10 cellular contexts compared by ENCODE assay signal in the genomic region with DNA sequence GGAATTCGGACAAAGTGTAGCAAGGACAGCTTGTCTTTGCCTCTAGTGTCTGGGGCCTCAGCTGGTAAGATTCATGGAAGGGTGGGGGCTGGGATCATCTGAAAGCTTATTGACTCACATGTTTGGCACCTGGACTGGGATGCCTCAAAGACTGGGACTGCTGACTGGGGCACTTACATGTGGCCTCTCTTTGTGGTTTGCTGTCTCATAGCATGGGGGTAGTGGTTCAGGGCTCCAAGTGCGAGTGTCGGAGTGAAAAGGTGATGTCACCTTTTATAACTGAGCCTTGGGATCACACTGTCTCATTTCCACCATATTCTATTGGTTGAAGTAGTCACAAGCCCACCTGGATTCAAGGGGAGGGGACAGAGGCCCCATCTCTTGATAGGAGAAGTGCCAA. TPM values are rescaled to one million over a fixed set of nuclear protein-coding genes. Genes with fewer than 3 reads are reported as not detected.
DNase-seq lines count a peak whose midpoint lies in the region; ATAC-seq, FAIRE-seq and TF ChIP-seq lines count a peak whose summit lies in the region.
"Had no signal": no experiment of that assay in that cellular context is flagged by ENCODE, and none has a peak within 500 bp of the region (broad histone marks: within the 10 kb centered on the region; RNA-seq: fewer than 3 reads in every experiment).

No MANE protein-coding gene starts in this region.

- ATAC-seq in K562, result no peak; the same call in 2 of the 3 replicates

- H3K4me3 ChIP-seq in K562, result no peak overlapping the region
- H3K4me3 ChIP-seq: coronary artery had no signal

- TF ChIP-seq CTCF in K562 (IDR thresholded peaks at IDR 0.05 in 2 of 3, conservative IDR thresholded peaks at IDR 0.05 in 1 of 3; ENCODE audit: insufficient read depth in 2 of 3, low read depth in 1 of 3, low read length in 3 of 3), result no peak
- no peak for TF ChIP-seq CTCF in endothelial cell (IDR thresholded peaks at IDR 0.05; ENCODE audit: unreplicated experiment)

- peaks cover 49% of the 10 kb centered on the region for H3K36me3 ChIP-seq in K562 (ENCODE audit: control insufficient read depth, insufficient read depth, low read length)

- H2AFZ ChIP-seq in K562 (ENCODE audit: low read depth, low read length), result no peak overlapping the region

- no peaks in the 10 kb centered on the region for H3K9me3 ChIP-seq in K562 (replicated peaks; ENCODE audit: control insufficient read depth, insufficient read depth, low read depth, low read length)

- no peak overlapping the region for H3K9ac ChIP-seq in K562 (ENCODE audit: insufficient read depth in 1 of 2, low read depth in 2 of 2, low read length in 2 of 2)

- TF ChIP-seq RAD21 in K562 (CRISPR knock-in tag; conservative IDR thresholded peaks at IDR 0.05 in 1 of 2, IDR thresholded peaks at IDR 0.05 in 1 of 2), result no peak

- H3K27me3 ChIP-seq in K562 (ENCODE audit: control insufficient read depth in 2 of 2, insufficient read depth in 2 of 2, low read length in 2 of 2), result no peaks in the 10 kb centered on the region

- in situ Hi-C loops in K562 (cut with MboI), result no loop called here

- H3K36me3 Mint-ChIP-seq in endothelial cell (ENCODE audit: low read depth, unreplicated experiment), result peaks cover 5% of the 10 kb centered on the region

- TF ChIP-seq POLR2A in H54 (IDR thresholded peaks at IDR 0.05; ENCODE audit: low read depth, low read length) (no peak), K562 (conservative IDR thresholded peaks at IDR 0.05) (no peak)

- intact Hi-C loops in K562 (cut with micrococcal nuclease), result no loop called here

- no peaks in the 10 kb centered on the region for H3K9me3 Mint-ChIP-seq in endothelial cell (ENCODE audit: unreplicated experiment)

- CTCF ChIA-PET in K562 (lab: Yijun Ruan, JAX; ENCODE audit: low intra/inter-chr PET ratio), result no interaction called here

- H3K4me1 Mint-ChIP-seq in endothelial cell (ENCODE audit: unreplicated experiment), result no peaks in the 10 kb centered on the region

- H3K9me1 ChIP-seq in K562 (ENCODE audit: control insufficient read depth, insufficient read depth, low read length), result no peaks in the 10 kb centered on the region

- H3K79me2 ChIP-seq in K562 (ENCODE audit: control insufficient read depth, insufficient read depth, low read length), result no peaks in the 10 kb centered on the region

- DNase-seq in H54 (ENCODE audit: insufficient read length, low spot score), result peak; percentile 42
- DNase-seq in NCI-H226, result peak; percentile 65
- no peak for DNase-seq in K562 (ENCODE audit: extremely low read depth in 1 of 4, low spot score in 3 of 4)
- DNase-seq in renal cortical epithelial cell (ENCODE audit: low read depth), result peak; percentile 86
- DNase-seq in hippocampal formation (lab: John Stamatoyannopoulos, UW), result no peak
- DNase-seq in endothelial cell (ENCODE audit: low spot score), result no peak
- DNase-seq in substantia nigra (lab: John Stamatoyannopoulos, UW), result no peak
- DNase-seq: NCI-H1694 treated with DMSO at 0.1 percent for 48 hours, SHP77 had no signal

- no peak overlapping the region for H3K27ac Mint-ChIP-seq in endothelial cell (ENCODE audit: unreplicated experiment)

- H3K4me2 ChIP-seq in K562 (ENCODE audit: insufficient read depth, low read length), result no peak overlapping the region

- 71% methylated on average over 2 of the region's 3 CpGs for WGBS in K562 (ENCODE audit: insufficient coverage, low coverage, missing lambda C conversion rate)

- H3K27ac ChIP-seq in K562 (ENCODE audit: extremely low read depth, low read depth, low read length) (no peak overlapping the region), substantia nigra (ENCODE audit: low read depth, low read length, poor library complexity, severe bottlenecking) (no peak overlapping the region)

- no peaks in the 10 kb centered on the region for H3K27me3 Mint-ChIP-seq in endothelial cell (ENCODE audit: unreplicated experiment)

- no peak for TF ChIP-seq EP300 in K562 (IDR thresholded peaks at IDR 0.05; ENCODE audit: low read length)

- FAIRE-seq in H54 (lab: Jason Lieb, UNC), result peak; percentile 100
- FAIRE-seq in K562 (lab: Jason Lieb, UNC), result no peak

- H4K20me1 ChIP-seq in K562 (replicated peaks; ENCODE audit: control insufficient read depth, insufficient read depth, low read length), result no peaks in the 10 kb centered on the region

- BruUV-seq in K562 (replicated peaks; lab: Mats Ljungman, UMichigan), result no TSS peak

- POLR2A ChIA-PET in K562 (lab: Yijun Ruan, JAX), result no interaction called here

- H3K4me3 Mint-ChIP-seq in endothelial cell (ENCODE audit: unreplicated experiment), result no peak overlapping the region

- H3K4me1 ChIP-seq in K562 (replicated peaks in 1 of 2; ENCODE audit: control insufficient read depth in 2 of 2, insufficient read depth in 2 of 2, low read length in 2 of 2), result peaks cover 0 to 4% of the 10 kb centered on the region in 2 experiments; a peak in 2 of 5 replicates

TF ChIP-seq in K562, 482 proteins besides CTCF, POLR2A, EP300 and RAD21:
- TF ChIP-seq, protein P1, sequence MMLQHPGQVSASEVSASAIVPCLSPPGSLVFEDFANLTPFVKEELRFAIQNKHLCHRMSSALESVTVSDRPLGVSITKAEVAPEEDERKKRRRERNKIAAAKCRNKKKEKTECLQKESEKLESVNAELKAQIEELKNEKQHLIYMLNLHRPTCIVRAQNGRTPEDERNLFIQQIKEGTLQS (IDR thresholded peaks at IDR 0.05), result peak; percentile 24; the same call in 1 of the 2 replicates
- TF ChIP-seq, protein P1 (CRISPR knock-in tag; conservative IDR thresholded peaks at IDR 0.05), result no peak
- TF ChIP-seq KDM5B (IDR thresholded peaks at IDR 0.05; ENCODE audit: insufficient replicate concordance, low read depth, low read length), result no peak

RNA-seq across cellular contexts. Expression of a gene that starts 6.8 kb away (rescaled TPM):
- total RNA-seq in K562 (2011; cell fraction: chromatin; rRNA removed; ENCODE audit: low replicate concordance), result 33.7 and 51.7 TPM in 2 replicates
- 32.1 and 34.5 TPM in 2 replicates for total RNA-seq in K562 (2011; cell fraction: nucleolus; rRNA removed)
- 42.4 and 60.5 TPM in 2 replicates for total RNA-seq in K562 (2011; cell fraction: nucleoplasm; rRNA removed)
- total RNA-seq in K562 (2014; rRNA removed) (25.6 and 26.4 TPM in 2 replicates), K562 (2014; rRNA removed; fragmentation: Illumina TruSeq; extraction: Trizol) (40.3 and 47.2 TPM in 2 replicates), K562 (2015; rRNA removed; fragmentation: Illumina TruSeq; extraction: Trizol) (39.0 and 43.9 TPM in 2 replicates), K562 (2021) (28.6 and 31.2 TPM in 2 replicates), renal cortical epithelial cell (97.6 and 98.1 TPM in 2 replicates), endothelial cell (ENCODE audit: unreplicated experiment) (24.8 TPM)
- polyA plus RNA-seq in K562 (2011; rRNA removed) (35.5 and 49.5 TPM in 2 replicates), K562 (2014; fragmentation: Illumina TruSeq; extraction: Trizol) (27.5 and 28.4 TPM in 2 replicates), K562 (2014; fragmentation: Nextera tagmentation; extraction: Ambion mirVana) (10 to 100 TPM in 1 of 2 experiments, 1 to 10 TPM in 1; 8.7 to 11.4 TPM), K562 (2014; rRNA removed) (31.3 and 33.4 TPM in 2 replicates)
- 26.6 and 51.5 TPM in 2 replicates for polyA plus RNA-seq in K562 (2011; cell fraction: cytosol; rRNA removed)
- polyA plus RNA-seq in K562 (2011; cell fraction: nucleus; rRNA removed), result 22.9 and 31.5 TPM in 2 replicates
- 21.6 and 28.0 TPM in 2 replicates for polyA plus RNA-seq in K562 (2012)
- 52.2 and 58.3 TPM in 2 replicates for polyA minus RNA-seq in K562 (2011; rRNA and poly(A)+ RNA removed)
- polyA minus RNA-seq in K562 (2011; cell fraction: cytosol; rRNA and poly(A)+ RNA removed), result 19.7 and 24.4 TPM in 2 replicates
- polyA minus RNA-seq in K562 (2011; cell fraction: nucleus; rRNA and poly(A)+ RNA removed), result 21.7 and 30.3 TPM in 2 replicates

Comparison
In these comparisons a context has a peak if more than half of its experiments do, and no peak if none do; other contexts are left out.
1. DNase-seq: peak in H54 (single experiment), NCI-H226 (single experiment) and renal cortical epithelial cell (single experiment); none in K562 (0 of 4), hippocampal formation (0 of 2), endothelial cell (single experiment) and substantia nigra (0 of 49).